1 cellular context compared by ENCODE assay signal in the genomic region with DNA sequence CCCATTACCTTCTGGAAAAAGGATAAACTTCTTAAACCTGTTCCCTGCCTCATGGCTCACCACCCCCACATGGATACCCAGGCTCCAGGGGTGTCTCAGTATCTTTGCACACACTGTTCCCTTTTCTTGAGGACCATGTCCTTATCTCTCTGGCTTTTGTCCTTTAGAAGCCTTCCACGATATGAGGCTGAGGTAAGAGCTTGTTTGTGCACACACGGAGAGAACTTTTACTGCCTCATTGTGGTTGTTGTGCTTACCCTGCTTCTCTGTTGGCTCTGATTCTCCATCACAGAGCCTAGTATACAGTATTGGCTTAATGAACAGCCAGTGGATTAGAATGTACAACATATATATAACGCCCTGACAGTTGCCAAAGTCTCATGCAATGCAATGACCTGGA.
TF ChIP-seq lines count a peak whose summit lies in the region.

No MANE protein-coding gene starts in this region.

TF ChIP-seq in GM23338, 12 proteins besides CTCF, POLR2A, EP300 and RAD21 (continued from another document):
- TF ChIP-seq, protein P1, sequence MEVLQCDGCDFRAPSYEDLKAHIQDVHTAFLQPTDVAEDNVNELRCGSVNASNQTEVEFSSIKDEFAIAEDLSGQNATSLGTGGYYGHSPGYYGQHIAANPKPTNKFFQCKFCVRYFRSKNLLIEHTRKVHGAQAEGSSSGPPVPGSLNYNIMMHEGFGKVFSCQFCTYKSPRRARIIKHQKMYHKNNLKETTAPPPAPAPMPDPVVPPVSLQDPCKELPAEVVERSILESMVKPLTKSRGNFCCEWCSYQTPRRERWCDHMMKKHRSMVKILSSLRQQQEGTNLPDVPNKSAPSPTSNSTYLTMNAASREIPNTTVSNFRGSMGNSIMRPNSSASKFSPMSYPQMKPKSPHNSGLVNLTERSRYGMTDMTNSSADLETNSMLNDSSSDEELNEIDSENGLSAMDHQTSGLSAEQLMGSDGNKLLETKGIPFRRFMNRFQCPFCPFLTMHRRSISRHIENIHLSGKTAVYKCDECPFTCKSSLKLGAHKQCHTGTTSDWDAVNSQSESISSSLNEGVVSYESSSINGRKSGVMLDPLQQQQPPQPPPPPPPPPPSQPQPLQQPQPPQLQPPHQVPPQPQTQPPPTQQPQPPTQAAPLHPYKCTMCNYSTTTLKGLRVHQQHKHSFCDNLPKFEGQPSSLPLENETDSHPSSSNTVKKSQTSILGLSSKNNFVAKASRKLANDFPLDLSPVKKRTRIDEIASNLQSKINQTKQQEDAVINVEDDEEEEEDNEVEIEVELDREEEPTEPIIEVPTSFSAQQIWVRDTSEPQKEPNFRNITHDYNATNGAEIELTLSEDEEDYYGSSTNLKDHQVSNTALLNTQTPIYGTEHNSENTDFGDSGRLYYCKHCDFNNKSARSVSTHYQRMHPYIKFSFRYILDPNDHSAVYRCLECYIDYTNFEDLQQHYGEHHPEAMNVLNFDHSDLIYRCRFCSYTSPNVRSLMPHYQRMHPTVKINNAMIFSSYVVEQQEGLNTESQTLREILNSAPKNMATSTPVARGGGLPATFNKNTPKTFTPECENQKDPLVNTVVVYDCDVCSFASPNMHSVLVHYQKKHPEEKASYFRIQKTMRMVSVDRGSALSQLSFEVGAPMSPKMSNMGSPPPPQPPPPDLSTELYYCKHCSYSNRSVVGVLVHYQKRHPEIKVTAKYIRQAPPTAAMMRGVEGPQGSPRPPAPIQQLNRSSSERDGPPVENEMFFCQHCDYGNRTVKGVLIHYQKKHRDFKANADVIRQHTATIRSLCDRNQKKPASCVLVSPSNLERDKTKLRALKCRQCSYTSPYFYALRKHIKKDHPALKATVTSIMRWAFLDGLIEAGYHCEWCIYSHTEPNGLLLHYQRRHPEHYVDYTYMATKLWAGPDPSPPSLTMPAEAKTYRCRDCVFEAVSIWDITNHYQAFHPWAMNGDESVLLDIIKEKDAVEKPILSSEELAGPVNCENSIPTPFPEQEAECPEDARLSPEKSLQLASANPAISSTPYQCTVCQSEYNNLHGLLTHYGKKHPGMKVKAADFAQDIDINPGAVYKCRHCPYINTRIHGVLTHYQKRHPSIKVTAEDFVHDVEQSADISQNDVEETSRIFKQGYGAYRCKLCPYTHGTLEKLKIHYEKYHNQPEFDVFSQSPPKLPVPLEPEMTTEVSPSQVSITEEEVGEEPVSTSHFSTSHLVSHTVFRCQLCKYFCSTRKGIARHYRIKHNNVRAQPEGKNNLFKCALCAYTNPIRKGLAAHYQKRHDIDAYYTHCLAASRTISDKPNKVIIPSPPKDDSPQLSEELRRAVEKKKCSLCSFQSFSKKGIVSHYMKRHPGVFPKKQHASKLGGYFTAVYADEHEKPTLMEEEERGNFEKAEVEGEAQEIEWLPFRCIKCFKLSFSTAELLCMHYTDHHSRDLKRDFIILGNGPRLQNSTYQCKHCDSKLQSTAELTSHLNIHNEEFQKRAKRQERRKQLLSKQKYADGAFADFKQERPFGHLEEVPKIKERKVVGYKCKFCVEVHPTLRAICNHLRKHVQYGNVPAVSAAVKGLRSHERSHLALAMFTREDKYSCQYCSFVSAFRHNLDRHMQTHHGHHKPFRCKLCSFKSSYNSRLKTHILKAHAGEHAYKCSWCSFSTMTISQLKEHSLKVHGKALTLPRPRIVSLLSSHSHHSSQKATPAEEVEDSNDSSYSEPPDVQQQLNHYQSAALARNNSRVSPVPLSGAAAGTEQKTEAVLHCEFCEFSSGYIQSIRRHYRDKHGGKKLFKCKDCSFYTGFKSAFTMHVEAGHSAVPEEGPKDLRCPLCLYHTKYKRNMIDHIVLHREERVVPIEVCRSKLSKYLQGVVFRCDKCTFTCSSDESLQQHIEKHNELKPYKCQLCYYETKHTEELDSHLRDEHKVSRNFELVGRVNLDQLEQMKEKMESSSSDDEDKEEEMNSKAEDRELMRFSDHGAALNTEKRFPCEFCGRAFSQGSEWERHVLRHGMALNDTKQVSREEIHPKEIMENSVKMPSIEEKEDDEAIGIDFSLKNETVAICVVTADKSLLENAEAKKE (CRISPR knock-in tag; IDR thresholded peaks at IDR 0.05) = no peak
- TF ChIP-seq EZH2 (IDR thresholded peaks at IDR 0.05; ENCODE audit: low read depth, unreplicated experiment) (no peak), STAT1 (IDR thresholded peaks at IDR 0.05; ENCODE audit: unreplicated experiment) (no peak), JUNB (IDR thresholded peaks at IDR 0.05; ENCODE audit: unreplicated experiment) (no peak), ZNF331 (CRISPR knock-in tag; IDR thresholded peaks at IDR 0.05; ENCODE audit: low read depth) (no peak)
